ENCODE assay signal across 8 cellular contexts in the genomic region with DNA sequence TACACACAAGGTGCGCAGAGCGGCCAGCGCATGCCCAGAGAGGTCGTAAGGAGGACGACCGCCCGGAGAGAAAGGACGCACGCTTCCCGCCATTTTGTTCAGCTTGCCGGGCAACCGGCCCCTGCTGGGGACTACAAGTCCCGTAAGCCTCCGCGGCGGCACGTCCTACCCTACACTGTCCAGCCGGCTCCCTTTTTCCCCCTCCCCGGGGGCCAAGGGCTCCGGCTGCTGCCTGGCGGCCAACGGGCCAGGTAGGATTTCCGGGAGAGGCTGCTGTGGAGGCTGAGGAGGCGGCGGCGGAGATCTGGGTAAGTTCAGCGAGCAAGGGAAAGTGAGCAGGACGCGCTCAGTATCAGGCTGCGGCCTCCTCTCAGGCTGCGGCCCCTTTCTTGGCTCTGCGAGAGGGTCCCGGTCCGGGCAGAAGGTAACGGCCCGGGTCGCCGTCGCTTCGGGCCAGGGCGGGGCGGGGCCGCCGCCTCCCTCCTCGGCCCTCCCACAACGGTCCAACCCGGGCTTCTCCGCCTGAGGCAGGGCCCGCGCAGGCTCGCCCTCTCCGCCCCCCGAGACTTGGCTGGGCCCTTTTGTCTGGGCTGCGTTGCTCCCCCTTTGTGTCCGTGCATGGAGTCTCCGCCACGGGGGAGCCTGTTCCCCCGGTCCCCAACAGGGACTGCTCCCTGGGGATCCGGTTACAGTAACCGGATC. TPM values are rescaled to one million over a fixed set of nuclear protein-coding genes. Genes with fewer than 3 reads are reported as not detected.
A peak's percentile ranks its signal among the peaks of the same experiment; 100 is the strongest.
DNase-seq lines count a peak whose midpoint lies in the region; ATAC-seq and TF ChIP-seq lines count a peak whose summit lies in the region.

PHACTR4 (plus strand) TSS at position 223 of the 702 bp plus-strand sequence. CDS start 37,708 bp downstream, outside the sequence.

- H3K9me3 Mint-ChIP-seq in activated CD8-positive, alpha-beta T cell treated with anti-CD3 and anti-CD28 coated beads, Interleukin-2, amount 10 ng/mL, durations not matched to agents 7 days and 5 days (ENCODE audit: insufficient read depth) = no peaks in the 10 kb centered on the region

- intact Hi-C loops in lower lobe of right lung (cut with DNase I) = no loop called here

- no peak for TF ChIP-seq CTCF in lower lobe of right lung (IDR thresholded peaks at IDR 0.05)

- peak within 1 kb of the TSS; percentile 96 for H3K4me3 Mint-ChIP-seq in activated CD8-positive, alpha-beta T cell treated with anti-CD3 and anti-CD28 coated beads, Interleukin-2, amount 10 ng/mL, durations not matched to agents 7 days and 5 days

- H3K27ac Mint-ChIP-seq in activated CD8-positive, alpha-beta T cell treated with anti-CD3 and anti-CD28 coated beads, Interleukin-2, amount 10 ng/mL, durations not matched to agents 7 days and 5 days = peak within 1 kb of the TSS; percentile 95

- peaks cover 33% of the 10 kb centered on the region for H3K4me1 Mint-ChIP-seq in activated CD8-positive, alpha-beta T cell treated with anti-CD3 and anti-CD28 coated beads, Interleukin-2, amount 10 ng/mL, durations not matched to agents 7 days and 5 days (ENCODE audit: low read depth)

- POLR2A ChIA-PET in activated CD8-positive, alpha-beta T cell treated with anti-CD3 and anti-CD28 coated beads, Interleukin-2, amount 10 ng/mL, durations not matched to agents 7 days and 5 days (lab: Charles Lee) = interaction anchor here (1.0 to 2.8 kb wide), 4 partner anchors 41 to 212 kb away, joined by 4 to 10 read pairs (median 8); partner anchors contain the start of genes MED18 and SESN2

- CTCF ChIA-PET in activated CD8-positive, alpha-beta T cell treated with anti-CD3 and anti-CD28 coated beads, Interleukin-2, amount 10 ng/mL, durations not matched to agents 7 days and 5 days (lab: Charles Lee) = interaction anchor here (1.5 to 4.8 kb wide), 4 partner anchors 9 to 121 kb away, joined by 3 to 38 read pairs (median 22); no protein-coding TSS in a partner anchor

- H3K4me3 ChIP-seq in ectodermal cell (ENCODE audit: insufficient read depth, low read depth, low read length) (peak within 1 kb of the TSS; percentile 89), lower lobe of right lung (peak within 1 kb of the TSS; percentile 76)

- ATAC-seq in GM19397 (IDR thresholded peaks at IDR 0.05; ENCODE audit: unreplicated experiment) (peak; percentile 90), lower lobe of right lung (peak; percentile 98)
- ATAC-seq in activated CD8-positive, alpha-beta T cell treated with anti-CD3 and anti-CD28 coated beads, Interleukin-2, amount 10 ng/mL, durations not matched to agents 7 days and 5 days = peak; percentile 93

- 0% methylated on average over 60 of the region's 60 CpGs for WGBS in ectodermal cell, 2 experiments

- DNase-seq in CD1c-positive myeloid dendritic cell (ENCODE audit: extremely low spot score) (peak; percentile 88), HK-2 (ENCODE audit: unreplicated experiment) (peak; percentile 96), NCI-H82 treated with DMSO at 0.1 percent for 48 hours (lab: John Stamatoyannopoulos, UW; ENCODE audit: unreplicated experiment) (peak; percentile 92), lower lobe of right lung (peak; percentile 96)
- peak; percentile 88 for DNase-seq in activated CD8-positive, alpha-beta T cell treated with anti-CD3 and anti-CD28 coated beads, Interleukin-2, amount 10 ng/mL, durations not matched to agents 7 days and 5 days
- peak; percentile 32 to 64 (median 50) for DNase-seq in stimulated activated CD4-positive, alpha-beta T cell treated with anti-CD3 and anti-CD28 coated beads, TNF-alpha, amount 100 ng/mL, for 1 hour (ENCODE audit: low read depth in 3 of 3, low spot score in 1 of 3)

- peaks cover 14% of the 10 kb centered on the region for H3K36me3 Mint-ChIP-seq in activated CD8-positive, alpha-beta T cell treated with anti-CD3 and anti-CD28 coated beads, Interleukin-2, amount 10 ng/mL, durations not matched to agents 7 days and 5 days (ENCODE audit: low read depth)

- H3K9me3 ChIP-seq in ectodermal cell (ENCODE audit: control insufficient read depth, low read length) (no peaks in the 10 kb centered on the region), lower lobe of right lung (no peaks in the 10 kb centered on the region)

- H3K27me3 ChIP-seq in ectodermal cell (ENCODE audit: control insufficient read depth, insufficient read depth, low read length, poor library complexity, severe bottlenecking) (no peaks in the 10 kb centered on the region), lower lobe of right lung (ENCODE audit: low read depth) (no peaks in the 10 kb centered on the region)

- no peaks in the 10 kb centered on the region for H3K4me1 ChIP-seq in ectodermal cell (ENCODE audit: control insufficient read depth, insufficient read depth, low read length)
- peaks cover 24% of the 10 kb centered on the region for H3K4me1 ChIP-seq in lower lobe of right lung

- peaks cover 2% of the 10 kb centered on the region for H3K27me3 Mint-ChIP-seq in activated CD8-positive, alpha-beta T cell treated with anti-CD3 and anti-CD28 coated beads, Interleukin-2, amount 10 ng/mL, durations not matched to agents 7 days and 5 days (ENCODE audit: low read depth)

- H3K36me3 ChIP-seq in ectodermal cell (ENCODE audit: control insufficient read depth, insufficient read depth, low read length) (no peaks in the 10 kb centered on the region), lower lobe of right lung (no peaks in the 10 kb centered on the region)

- peak within 1 kb of the TSS; percentile 96 for H3K27ac ChIP-seq in ectodermal cell (ENCODE audit: insufficient read depth, low read depth, low read length, poor library complexity, severe bottlenecking)
- peak within 1 kb of the TSS; percentile 94 for H3K27ac ChIP-seq in lower lobe of right lung

RNA-seq across cellular contexts. Expression of gene PHACTR4, which starts in this region (rescaled TPM):
- 10 to 100 TPM; 29.4 to 30.8 TPM for total RNA-seq in activated CD8-positive, alpha-beta T cell treated with anti-CD3 and anti-CD28 coated beads, Interleukin-2, amount 10 ng/mL, durations not matched to agents 7 days and 5 days
- polyA plus RNA-seq in ectodermal cell (2013, experiment 1 of 4) = 55.0 TPM
- polyA plus RNA-seq in ectodermal cell (2013, experiment 2 of 4) = 57.9 TPM
- polyA plus RNA-seq in ectodermal cell (2013, experiment 3 of 4) = 42.4 TPM
- polyA plus RNA-seq in ectodermal cell (2013, experiment 4 of 4) = 44.1 TPM
- total RNA-seq in lower lobe of right lung = 44.2 TPM

Comparison
In these comparisons a context has a peak if more than half of its experiments do, and no peak if none do; other contexts are left out.
1. Peak in every context shown above with its lines: DNase-seq, ATAC-seq, H3K4me3 ChIP-seq and H3K27ac ChIP-seq.